1 cellular context compared by ENCODE assay signal in genomic region chr19:48746120-48746519, GRCh38.
TF ChIP-seq lines count a peak whose summit lies in the region.

No MANE protein-coding gene starts in this region.

TF ChIP-seq in WTC11, 78 proteins besides CTCF, POLR2A, EP300 and RAD21:
- no peak for TF ChIP-seq NFATC4 (CRISPR knock-in tag; IDR thresholded peaks at IDR 0.05)
